7 cellular contexts compared by ENCODE assay signal in genomic region chr11:121249039-121249663, GRCh38. TPM values are rescaled to one million over a fixed set of nuclear protein-coding genes. Genes with fewer than 3 reads are reported as not detected.
DNase-seq lines count a peak whose midpoint lies in the region; ATAC-seq, FAIRE-seq and TF ChIP-seq lines count a peak whose summit lies in the region.

No MANE protein-coding gene starts in this region.

- H3K9me3 ChIP-seq in DND-41 (ENCODE audit: insufficient read depth, low read length, severe bottlenecking) (no peaks in the 10 kb centered on the region), upper lobe of right lung (no peaks in the 10 kb centered on the region)

- DNase-seq in DND-41 (no peak), H4 (ENCODE audit: low spot score) (peak; percentile 66), NCI-H526 treated with DMSO at 0.1 percent for 48 hours (lab: John Stamatoyannopoulos, UW) (peak; percentile 72), bronchial epithelial cell (ENCODE audit: low read depth) (peak; percentile 65), kidney tubule cell (ENCODE audit: low spot score) (peak; percentile 56), upper lobe of right lung (no peak)
- no peak for DNase-seq in activated T-cell treated with anti-CD3 and anti-CD28 coated beads, Interleukin-2, amount 50 U/mL, for 1 hour

- no peak overlapping the region for H3K4me3 ChIP-seq in DND-41 (ENCODE audit: low read depth in 1 of 2, low read length in 2 of 2)
- H3K4me3 ChIP-seq in bronchial epithelial cell (ENCODE audit: low read depth, low read length), result no peak overlapping the region
- H3K4me3 ChIP-seq in upper lobe of right lung, result no peak overlapping the region

- H3K4me2 ChIP-seq in DND-41 (ENCODE audit: insufficient read depth, low read length), result no peak overlapping the region

- no peaks in the 10 kb centered on the region for H4K20me1 ChIP-seq in DND-41 (ENCODE audit: insufficient read depth, low read length)

- H3K27me3 ChIP-seq in DND-41 (ENCODE audit: insufficient read depth, low read length, poor library complexity) (no peaks in the 10 kb centered on the region), bronchial epithelial cell (ENCODE audit: control insufficient read depth, insufficient read depth, low read length) (no peaks in the 10 kb centered on the region), upper lobe of right lung (no peaks in the 10 kb centered on the region)

- intact Hi-C loops in upper lobe of right lung (cut with DNase I), result no loop called here

- no peaks in the 10 kb centered on the region for H3K79me2 ChIP-seq in DND-41 (ENCODE audit: insufficient read depth, low read length)

- H2AFZ ChIP-seq in DND-41 (ENCODE audit: low read depth, low read length), result no peak overlapping the region

- no peak overlapping the region for H3K27ac ChIP-seq in DND-41 (ENCODE audit: low read length)
- H3K27ac ChIP-seq in upper lobe of right lung, result no peak overlapping the region

- H3K4me1 ChIP-seq in DND-41 (ENCODE audit: insufficient read depth, low read length) (no peaks in the 10 kb centered on the region), upper lobe of right lung (no peaks in the 10 kb centered on the region)

- ATAC-seq in DND-41 (ENCODE audit: insufficient read depth, low read depth) (peak; percentile 79), upper lobe of right lung (peak; percentile 76)

- no peak for FAIRE-seq in bronchial epithelial cell (lab: Jason Lieb, UNC)

- H3K36me3 ChIP-seq in DND-41 (ENCODE audit: insufficient read depth, low read length) (no peaks in the 10 kb centered on the region), bronchial epithelial cell (ENCODE audit: control insufficient read depth, insufficient read depth, low read length) (no peaks in the 10 kb centered on the region), upper lobe of right lung (no peaks in the 10 kb centered on the region)

- no peak overlapping the region for H3K9ac ChIP-seq in DND-41 (ENCODE audit: low read depth, low read length)

- TF ChIP-seq CTCF in DND-41 (IDR thresholded peaks at IDR 0.05; ENCODE audit: borderline replicate concordance, extremely low read depth, low read length, poor library complexity, severe bottlenecking) (peak; percentile 83), bronchial epithelial cell (IDR thresholded peaks at IDR 0.05; ENCODE audit: insufficient read depth, low read length, severe bottlenecking) (peak; percentile 65), upper lobe of right lung (IDR thresholded peaks at IDR 0.05) (peak; percentile 86)

RNA-seq across cellular contexts. Expression of gene SC5D, which starts 43.4 kb away (rescaled TPM):
- 42.0 and 46.9 TPM in 2 replicates for total RNA-seq in H4 (2014; rRNA removed; shearing (Covaris generic))
- total RNA-seq in bronchial epithelial cell, result 55.3 and 73.6 TPM in 2 replicates
- 64.8 TPM for total RNA-seq in upper lobe of right lung

Comparison
In these comparisons a context has a peak if more than half of its experiments do, and no peak if none do; other contexts are left out.
1. DNase-seq: peak in H4 (single experiment), NCI-H526 treated with DMSO at 0.1 percent for 48 hours (single experiment), bronchial epithelial cell (single experiment) and kidney tubule cell (single experiment); none in DND-41 (single experiment), upper lobe of right lung (single experiment) and activated T-cell treated with anti-CD3 and anti-CD28 coated beads, Interleukin-2, amount 50 U/mL, for 1 hour (single experiment).
2. Peak in every context shown above with its lines, with median percentiles within 50 percentile points of each other: CTCF ChIP-seq.